27 cellular contexts compared by ENCODE assay signal in the genomic region with DNA sequence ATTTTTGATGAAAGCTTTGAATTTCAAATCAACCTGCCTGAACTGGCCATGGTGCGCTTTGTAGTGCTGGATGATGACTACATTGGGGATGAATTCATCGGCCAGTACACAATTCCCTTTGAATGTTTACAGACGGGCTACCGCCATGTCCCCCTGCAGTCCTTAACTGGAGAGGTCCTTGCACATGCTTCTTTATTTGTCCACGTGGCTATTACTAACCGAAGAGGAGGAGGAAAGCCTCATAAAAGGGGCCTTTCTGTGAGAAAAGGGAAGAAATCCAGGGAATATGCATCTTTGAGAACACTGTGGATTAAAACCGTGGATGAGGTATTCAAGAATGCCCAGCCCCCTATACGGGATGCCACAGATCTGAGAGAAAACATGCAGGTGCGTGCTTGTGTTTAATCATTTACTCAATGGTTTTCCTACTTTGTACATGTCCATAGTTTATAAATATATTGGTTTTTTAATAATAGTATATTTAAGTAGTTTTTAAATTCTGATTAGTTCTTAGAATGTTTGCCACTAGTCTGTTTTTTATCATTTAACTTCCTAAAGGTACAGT.
"Had no signal": no experiment of that assay in that cellular context is flagged by ENCODE, and none has a peak within 500 bp of the region (broad histone marks: within the 10 kb centered on the region; RNA-seq: fewer than 3 reads in every experiment).

No MANE protein-coding gene starts in this region.

- DNase-seq: activated CD4-positive, alpha-beta memory T cell treated with anti-CD3 and anti-CD28 coated beads, Interleukin-2, amount 10 ng/mL, durations not matched to agents 7 days and 5 days; activated CD4-positive, alpha-beta T cell treated with anti-CD3 and anti-CD28 coated beads for 1 hour; activated CD4-positive, alpha-beta T cell treated with anti-CD3 and anti-CD28 coated beads for 4 hours; activated CD4-positive, alpha-beta T cell treated with anti-CD3 and anti-CD28 coated beads, Interleukin-2, amount 10 ng/mL, durations not matched to agents 7 days and 5 days; activated CD4-positive, alpha-beta T cell treated with anti-CD3 and anti-CD28 coated beads, Interleukin-2, amount 50 U/mL, for 4 hours; activated CD8-positive, alpha-beta memory T cell treated with anti-CD3 and anti-CD28 coated beads, Interleukin-2, amount 50 U/mL, for 48 hours; activated gamma-delta T cell; activated naive CD4-positive, alpha-beta T cell; activated naive CD4-positive, alpha-beta T cell treated with anti-CD3 and anti-CD28 coated beads, Interleukin-2, amount 10 ng/mL, durations not matched to agents 7 days and 5 days; activated naive CD8-positive, alpha-beta T cell treated with anti-CD3 and anti-CD28 coated beads, Interleukin-2, amount 10 ng/mL, durations not matched to agents 7 days and 5 days; activated T-cell treated with anti-CD3 and anti-CD28 coated beads for 4 hours; activated T-cell treated with anti-CD3 and anti-CD28 coated beads, Interleukin-2, amount 50 U/mL, for 24 hours; activated T-cell treated with anti-CD3 and anti-CD28 coated beads, Interleukin-2, amount 50 U/mL, for 72 hours; central memory CD4-positive, alpha-beta T cell; cerebellar nuclear complex; colonic mucosa; effector CD8-positive, alpha-beta T cell; foreskin fibroblast; head of caudate nucleus; T-helper 2 cell had no signal

- H3K27ac ChIP-seq: cardiac muscle cell, colonic mucosa had no signal

- H3K27me3 Mint-ChIP-seq: activated CD4-positive, alpha-beta memory T cell treated with anti-CD3 and anti-CD28 coated beads, Interleukin-2, amount 10 ng/mL, durations not matched to agents 7 days and 5 days; activated CD4-positive, alpha-beta T cell treated with anti-CD3 and anti-CD28 coated beads, Interleukin-2, amount 10 ng/mL, durations not matched to agents 7 days and 5 days; activated naive CD4-positive, alpha-beta T cell treated with anti-CD3 and anti-CD28 coated beads, Interleukin-2, amount 10 ng/mL, durations not matched to agents 7 days and 5 days; activated naive CD8-positive, alpha-beta T cell treated with anti-CD3 and anti-CD28 coated beads, Interleukin-2, amount 10 ng/mL, durations not matched to agents 7 days and 5 days; activated T-cell treated with anti-CD3 and anti-CD28 coated beads, Interleukin-2, amount 50 U/mL, for 24 hours had no signal

- H3K4me3 Mint-ChIP-seq: activated CD4-positive, alpha-beta memory T cell treated with anti-CD3 and anti-CD28 coated beads, Interleukin-2, amount 10 ng/mL, durations not matched to agents 7 days and 5 days; activated CD4-positive, alpha-beta T cell treated with anti-CD3 and anti-CD28 coated beads, Interleukin-2, amount 10 ng/mL, durations not matched to agents 7 days and 5 days; activated naive CD4-positive, alpha-beta T cell treated with anti-CD3 and anti-CD28 coated beads, Interleukin-2, amount 10 ng/mL, durations not matched to agents 7 days and 5 days; activated naive CD8-positive, alpha-beta T cell treated with anti-CD3 and anti-CD28 coated beads, Interleukin-2, amount 10 ng/mL, durations not matched to agents 7 days and 5 days; activated T-cell treated with anti-CD3 and anti-CD28 coated beads, Interleukin-2, amount 50 U/mL, for 24 hours; activated T-cell treated with anti-CD3 and anti-CD28 coated beads, Interleukin-2, amount 50 U/mL, for 72 hours had no signal

- H3K27ac Mint-ChIP-seq: activated CD4-positive, alpha-beta memory T cell treated with anti-CD3 and anti-CD28 coated beads, Interleukin-2, amount 10 ng/mL, durations not matched to agents 7 days and 5 days; activated CD4-positive, alpha-beta T cell treated with anti-CD3 and anti-CD28 coated beads, Interleukin-2, amount 10 ng/mL, durations not matched to agents 7 days and 5 days; activated naive CD4-positive, alpha-beta T cell treated with anti-CD3 and anti-CD28 coated beads, Interleukin-2, amount 10 ng/mL, durations not matched to agents 7 days and 5 days; activated naive CD4-positive, alpha-beta T cell treated with anti-CD3 and anti-CD28 coated beads, Interleukin-2, amount 50 U/mL, for 72 hours; activated naive CD8-positive, alpha-beta T cell treated with anti-CD3 and anti-CD28 coated beads, Interleukin-2, amount 10 ng/mL, durations not matched to agents 7 days and 5 days; activated T-cell treated with anti-CD3 and anti-CD28 coated beads, Interleukin-2, amount 50 U/mL, for 24 hours; activated T-cell treated with anti-CD3 and anti-CD28 coated beads, Interleukin-2, amount 50 U/mL, for 72 hours had no signal

- ATAC-seq: activated naive CD4-positive, alpha-beta T cell treated with anti-CD3 and anti-CD28 coated beads, Interleukin-2, amount 50 U/mL, for 72 hours; activated T-cell treated with anti-CD3 and anti-CD28 coated beads, Interleukin-2, amount 50 U/mL, for 72 hours; esophagus mucosa had no signal

- H3K36me3 ChIP-seq: colonic mucosa had no signal

- FAIRE-seq: astrocyte, endometrium, endothelial cell of umbilical vein, frontal cortex had no signal

- H3K4me3 ChIP-seq: cardiac muscle cell, colonic mucosa had no signal

- H3K27me3 ChIP-seq: cardiac muscle cell, colonic mucosa had no signal

- H3K9me3 Mint-ChIP-seq: activated CD4-positive, alpha-beta memory T cell treated with anti-CD3 and anti-CD28 coated beads, Interleukin-2, amount 10 ng/mL, durations not matched to agents 7 days and 5 days; activated CD4-positive, alpha-beta T cell treated with anti-CD3 and anti-CD28 coated beads, Interleukin-2, amount 10 ng/mL, durations not matched to agents 7 days and 5 days; activated naive CD4-positive, alpha-beta T cell treated with anti-CD3 and anti-CD28 coated beads, Interleukin-2, amount 10 ng/mL, durations not matched to agents 7 days and 5 days; activated naive CD4-positive, alpha-beta T cell treated with anti-CD3 and anti-CD28 coated beads, Interleukin-2, amount 50 U/mL, for 72 hours; activated naive CD8-positive, alpha-beta T cell treated with anti-CD3 and anti-CD28 coated beads, Interleukin-2, amount 10 ng/mL, durations not matched to agents 7 days and 5 days; activated T-cell treated with anti-CD3 and anti-CD28 coated beads, Interleukin-2, amount 50 U/mL, for 24 hours; activated T-cell treated with anti-CD3 and anti-CD28 coated beads, Interleukin-2, amount 50 U/mL, for 72 hours had no signal

- H3K9me3 ChIP-seq: colonic mucosa had no signal
